ENCODE assay signal across 32 cellular contexts in genomic region chr12:79358716-79359341, GRCh38.
DNase-seq lines count a peak whose midpoint lies in the region; FAIRE-seq and TF ChIP-seq lines count a peak whose summit lies in the region.
"Had no signal": no experiment of that assay in that cellular context is flagged by ENCODE, and none has a peak within 500 bp of the region (broad histone marks: within the 10 kb centered on the region; RNA-seq: fewer than 3 reads in every experiment).

No MANE protein-coding gene starts in this region.

- no peak overlapping the region for H2AK5ac ChIP-seq in H1 (ENCODE audit: low read depth, low read length)

- no peak overlapping the region for H4K5ac ChIP-seq in H1 (ENCODE audit: insufficient read length, low read depth, low read length)

- no peak overlapping the region for H3K9ac ChIP-seq in KMS-11
- H3K9ac ChIP-seq in H1 (replicated peaks in 1 of 4; ENCODE audit: extremely low read depth in 1 of 4, low read depth in 3 of 4, low read length in 3 of 4): no peak overlapping the region
- H3K9ac ChIP-seq: SK-N-SH had no signal

- H2BK12ac ChIP-seq in H1 (ENCODE audit: low read depth, low read length): no peak overlapping the region

- H3K27me3 ChIP-seq in A673 (replicated peaks; ENCODE audit: insufficient read depth, low read depth, low read length, poor library complexity) (no peaks in the 10 kb centered on the region), KMS-11 (ENCODE audit: insufficient read depth, low read depth) (no peaks in the 10 kb centered on the region), H1 (replicated peaks in 1 of 4; ENCODE audit: control insufficient read depth in 3 of 4, extremely low read depth in 1 of 4, insufficient read depth in 3 of 4, low read length in 3 of 4) (peaks cover 0 to 1% (median 0%) of the 10 kb centered on the region in 4 experiments; a peak in 1 of 7 replicates), osteoblast (ENCODE audit: insufficient read depth, low read length) (peaks cover 5% of the 10 kb centered on the region)
- H3K27me3 ChIP-seq: gastrocnemius medialis, MG63, pancreas, right atrium auricular region, uterus had no signal

- no peaks in the 10 kb centered on the region for H3K9me3 Mint-ChIP-seq in mesothelial cell of epicardium
- H3K9me3 Mint-ChIP-seq: brain; nephron progenitor cell; stimulated activated memory B cell treated with anti-CD40 and anti-IgM and Interleukin-4, amounts not matched to agents 10 μg/mL and 1 μg/mL and 100 μg/mL, for 72 hours had no signal

- no peak overlapping the region for H2BK15ac ChIP-seq in H1 (ENCODE audit: low read length)

- no TSS peak for BruUV-seq in A673 (replicated peaks; lab: Mats Ljungman, UMichigan)

- H4K8ac ChIP-seq in H1 (ENCODE audit: extremely low read depth, insufficient read depth, low read length): no peak overlapping the region

- H3K79me2 ChIP-seq in KMS-11 (ENCODE audit: insufficient read depth, low read depth) (no peaks in the 10 kb centered on the region), H1 (ENCODE audit: control insufficient read depth in 1 of 2, insufficient read depth in 2 of 2, low read length in 2 of 2) (no peaks in the 10 kb centered on the region), osteoblast (ENCODE audit: insufficient read depth, low read length) (no peaks in the 10 kb centered on the region)

- H3K4me2 ChIP-seq in KMS-11: 0 out of 2 replicates have a peak overlapping the region, but pooled peaks have one; percentile 13
- H3K4me2 ChIP-seq in H1 (ENCODE audit: insufficient read depth in 1 of 2, low read depth in 2 of 2, low read length in 2 of 2): no peak overlapping the region
- H3K4me2 ChIP-seq in osteoblast (ENCODE audit: insufficient read depth, low read length): no peak overlapping the region
- H3K4me2 ChIP-seq: SK-N-SH had no signal

- intact Hi-C loops in A673 (cut with micrococcal nuclease; ENCODE audit: unreplicated experiment): no loop called here

- peak; percentile 57 for FAIRE-seq in H1 (lab: Jason Lieb, UNC)
- FAIRE-seq: colon, GM12891, pancreas had no signal

- TF ChIP-seq CTCF in A673 (conservative IDR thresholded peaks at IDR 0.05; ENCODE audit: low read depth, low read length) (0 out of 2 replicates have a peak, but pooled peaks have one; percentile 25), KMS-11 (conservative IDR thresholded peaks at IDR 0.05; ENCODE audit: low read depth, low read length) (peak; percentile 25; the same call in 1 of the 2 replicates), H1 (IDR thresholded peaks at IDR 0.05; ENCODE audit: control extremely low read depth in 1 of 3, insufficient read depth in 1 of 3, low read depth in 1 of 3, low read length in 3 of 3) (peak in 2 of 3 experiments; percentile 28; a peak in 3 of 4 replicates), osteoblast (IDR thresholded peaks at IDR 0.05; ENCODE audit: extremely low read depth, low read depth, low read length) (no peak), mesothelial cell of epicardium (IDR thresholded peaks at IDR 0.05; ENCODE audit: unreplicated experiment) (no peak)

- no peak overlapping the region for H2BK120ac ChIP-seq in H1 (replicated peaks; ENCODE audit: low read depth, low read length)

- no peak for TF ChIP-seq EP300 in H1 (IDR thresholded peaks at IDR 0.05; ENCODE audit: borderline replicate concordance in 1 of 2, low read depth in 2 of 2, low read length in 2 of 2)

- no peaks in the 10 kb centered on the region for H3K4me1 Mint-ChIP-seq in mesothelial cell of epicardium
- H3K4me1 Mint-ChIP-seq: nephron progenitor cell; stimulated activated memory B cell treated with anti-CD40 and anti-IgM and Interleukin-4, amounts not matched to agents 10 μg/mL and 1 μg/mL and 100 μg/mL, for 72 hours had no signal

- peaks cover 3% of the 10 kb centered on the region for H3K36me3 Mint-ChIP-seq in mesothelial cell of epicardium
- H3K36me3 Mint-ChIP-seq: stimulated activated memory B cell treated with anti-CD40 and anti-IgM and Interleukin-4, amounts not matched to agents 10 μg/mL and 1 μg/mL and 100 μg/mL, for 72 hours had no signal

- no peak for DNase-seq in A673 (ENCODE audit: low spot score)
- peak; percentile 35 for DNase-seq in RPMI7951 (ENCODE audit: low read depth)
- DNase-seq in H1 (ENCODE audit: low read depth in 1 of 2, low spot score in 2 of 2): no peak
- DNase-seq in NCI-H2196 treated with DMSO at 0.1 percent for 48 hours (lab: John Stamatoyannopoulos, UW; ENCODE audit: unreplicated experiment): no peak
- DNase-seq in osteoblast (ENCODE audit: insufficient read length, low spot score, missing footprints): no peak
- DNase-seq in NCI-H446 treated with DMSO at 0.1 percent for 48 hours (lab: John Stamatoyannopoulos, UW): no peak
- no peak for DNase-seq in mesothelial cell of epicardium (ENCODE audit: low spot score in 2 of 2, unreplicated experiment in 2 of 2)
- DNase-seq: activated CD4-positive, alpha-beta T cell treated with anti-CD3 and anti-CD28 coated beads, Interleukin-2, amount 50 U/mL, for 48 hours; activated CD4-positive, CD25-positive, alpha-beta regulatory T cell; activated CD8-positive, alpha-beta memory T cell treated with anti-CD3 and anti-CD28 coated beads, Interleukin-2, amount 50 U/mL, for 48 hours; activated effector memory CD4-positive, alpha-beta T cell treated with anti-CD3 and anti-CD28 coated beads, Interleukin-2, amount 50 U/mL, for 16 hours; COR-L47; effector memory CD8-positive, alpha-beta T cell; gastrocnemius medialis; hippocampal formation; islet precursor cell; MG63; mucosa of descending colon; NCI-H1694; NCI-H524 treated with DMSO at 0.1 percent for 48 hours; nephron progenitor cell; pancreas; SK-N-SH; stimulated activated CD4-positive, alpha-beta T cell treated with anti-CD3 and anti-CD28 coated beads, Interleukin-4, amount 100 ng/mL, for 1 hour; T1000; uterus had no signal

- H3K4me1 ChIP-seq in A673 (ENCODE audit: insufficient read depth, low read length, poor library complexity, severe bottlenecking) (no peaks in the 10 kb centered on the region), KMS-11 (ENCODE audit: low read depth, poor library complexity, severe bottlenecking) (peaks cover 12% of the 10 kb centered on the region), H1 (replicated peaks in 1 of 4; ENCODE audit: control insufficient read depth in 3 of 4, insufficient read depth in 4 of 4, low read length in 3 of 4) (peaks cover 0 to 4% (median 0%) of the 10 kb centered on the region in 4 experiments; a peak in 1 of 7 replicates), osteoblast (ENCODE audit: insufficient read depth, low read length) (no peaks in the 10 kb centered on the region)
- H3K4me1 ChIP-seq: gastrocnemius medialis, pancreas, right atrium auricular region, uterus had no signal

- peak; percentile 19 to 43; a peak in 2 of 4 replicates for TF ChIP-seq RAD21 in H1 (IDR thresholded peaks at IDR 0.05 in 1 of 2, conservative IDR thresholded peaks at IDR 0.05 in 1 of 2; ENCODE audit: low read depth in 2 of 2, low read length in 2 of 2)

- no peak for TF ChIP-seq POLR2A in H1 (IDR thresholded peaks at IDR 0.05; ENCODE audit: control extremely low read depth in 1 of 2, low read depth in 2 of 2, low read length in 2 of 2)

- H3K4me3 ChIP-seq in A673 (ENCODE audit: low read depth, low read length, poor library complexity, severe bottlenecking): no peak overlapping the region
- no peak overlapping the region for H3K4me3 ChIP-seq in KMS-11 (IDR thresholded peaks at IDR 0.05; ENCODE audit: insufficient read depth, low read depth, low read length)
- H3K4me3 ChIP-seq in H1 (ENCODE audit: extremely low read depth in 1 of 4, insufficient read depth in 2 of 4, low read depth in 3 of 4, low read length in 4 of 4): no peak overlapping the region
- no peak overlapping the region for H3K4me3 ChIP-seq in osteoblast (ENCODE audit: insufficient read depth, low read length)
- H3K4me3 ChIP-seq: gastrocnemius medialis, MG63, mucosa of descending colon, pancreas, right atrium auricular region, uterus had no signal

- H2BK5ac ChIP-seq in H1 (ENCODE audit: low read depth, low read length): no peak overlapping the region

- H3K9me3 ChIP-seq in A673 (ENCODE audit: low read depth, low read length, poor library complexity, severe bottlenecking) (no peaks in the 10 kb centered on the region), H1 (ENCODE audit: insufficient read depth in 2 of 2, low read depth in 1 of 2, low read length in 1 of 2) (no peaks in the 10 kb centered on the region), osteoblast (ENCODE audit: low read depth, low read length) (no peaks in the 10 kb centered on the region)
- H3K9me3 ChIP-seq: gastrocnemius medialis, MG63, mucosa of descending colon, pancreas, right atrium auricular region, SK-N-SH, uterus had no signal

- no peaks in the 10 kb centered on the region for H3K27me3 Mint-ChIP-seq in mesothelial cell of epicardium (ENCODE audit: low read depth)
- H3K27me3 Mint-ChIP-seq: brain; effector memory CD8-positive, alpha-beta T cell; stimulated activated memory B cell treated with anti-CD40 and anti-IgM and Interleukin-4, amounts not matched to agents 10 μg/mL and 1 μg/mL and 100 μg/mL, for 72 hours had no signal

- H3K18ac ChIP-seq in H1 (ENCODE audit: extremely low read depth, low read length): no peak overlapping the region

- H4K20me1 ChIP-seq in KMS-11 (ENCODE audit: insufficient read depth): no peaks in the 10 kb centered on the region
- no peaks in the 10 kb centered on the region for H4K20me1 ChIP-seq in H1 (replicated peaks in 1 of 2; ENCODE audit: control insufficient read depth in 1 of 2, insufficient read depth in 2 of 2, low read length in 2 of 2)
- H4K20me1 ChIP-seq in osteoblast (ENCODE audit: insufficient read depth, low read length): no peaks in the 10 kb centered on the region

- H3K27ac ChIP-seq in A673 (ENCODE audit: low read depth, low read length, poor library complexity, severe bottlenecking) (no peak overlapping the region), KMS-11 (no peak overlapping the region), H1 (ENCODE audit: low read depth, low read length) (no peak overlapping the region), osteoblast (ENCODE audit: low read depth, low read length) (no peak overlapping the region)
- H3K27ac ChIP-seq: gastrocnemius medialis, pancreas, right atrium auricular region, uterus had no signal

- no peak overlapping the region for H4K91ac ChIP-seq in H1 (replicated peaks; ENCODE audit: insufficient read length, low read length)

- H2BK20ac ChIP-seq in H1 (ENCODE audit: low read length): no peak overlapping the region

- POLR2A ChIA-PET in A673 (lab: Charles Lee; ENCODE audit: low non-redundant PET): no interaction called here
- POLR2A ChIA-PET in H1 (lab: Charles Lee; ENCODE audit: partially characterized antibody): no interaction called here

- H3K27ac Mint-ChIP-seq in mesothelial cell of epicardium: no peak overlapping the region
- H3K27ac Mint-ChIP-seq: effector memory CD8-positive, alpha-beta T cell; nephron progenitor cell; stimulated activated memory B cell treated with anti-CD40 and anti-IgM and Interleukin-4, amounts not matched to agents 10 μg/mL and 1 μg/mL and 100 μg/mL, for 72 hours had no signal

- CTCF ChIA-PET in A673 (lab: Charles Lee): no interaction called here
- CTCF ChIA-PET in H1 (lab: Charles Lee; ENCODE audit: partially characterized antibody): interaction anchor here (0.6 to 3.0 kb wide), 14 partner anchors 9 to 777 kb away, joined by 3 to 13 read pairs (median 6); no protein-coding TSS in a partner anchor

- H3K23ac ChIP-seq in H1 (ENCODE audit: insufficient read length): no peak overlapping the region

- 92% methylated on average over 5 of the region's 5 CpGs; no CpG with 5 or more reads in 1 of the 2 experiments for WGBS in H1 (ENCODE audit: extremely low coverage in 1 of 2, insufficient coverage in 1 of 2, insufficient read length in 1 of 2, insufficient replicate concordance in 2 of 2, low coverage in 1 of 2, low lambda C conversion rate in 2 of 2, missing lambda C conversion rate in 1 of 2), 2 experiments

- no peaks in the 10 kb centered on the region for H3K23me2 ChIP-seq in H1 (ENCODE audit: low read depth, low read length)

- H3K4ac ChIP-seq in H1 (replicated peaks; ENCODE audit: insufficient read length, low read depth, low read length): no peak overlapping the region

- H2AFZ ChIP-seq in KMS-11 (ENCODE audit: low read depth) (no peak overlapping the region), H1 (ENCODE audit: low read length) (no peak overlapping the region), osteoblast (ENCODE audit: low read length) (no peak overlapping the region)

- H3K4me3 Mint-ChIP-seq in mesothelial cell of epicardium: no peak overlapping the region
- H3K4me3 Mint-ChIP-seq: effector memory CD8-positive, alpha-beta T cell; nephron progenitor cell; stimulated activated memory B cell treated with anti-CD40 and anti-IgM and Interleukin-4, amounts not matched to agents 10 μg/mL and 1 μg/mL and 100 μg/mL, for 72 hours had no signal

- no peaks in the 10 kb centered on the region for H3K79me1 ChIP-seq in H1 (ENCODE audit: low read depth, low read length)

- H3K56ac ChIP-seq in H1 (replicated peaks; ENCODE audit: insufficient read length, low read depth, low read length): no peak overlapping the region

- peaks cover 10% of the 10 kb centered on the region for H3K36me3 ChIP-seq in A673 (ENCODE audit: insufficient read depth, low read length, poor library complexity, severe bottlenecking)
- no peaks in the 10 kb centered on the region for H3K36me3 ChIP-seq in KMS-11 (ENCODE audit: insufficient read depth)
- no peaks in the 10 kb centered on the region; a peak in 1 of 8 replicates for H3K36me3 ChIP-seq in H1 (ENCODE audit: control insufficient read depth in 2 of 4, insufficient read depth in 4 of 4, low read length in 3 of 4)
- no peaks in the 10 kb centered on the region for H3K36me3 ChIP-seq in osteoblast (ENCODE audit: insufficient read depth, low read length)
- H3K36me3 ChIP-seq: gastrocnemius medialis, MG63, pancreas, right atrium auricular region, uterus had no signal

- no peak overlapping the region for H3K14ac ChIP-seq in H1 (ENCODE audit: insufficient read length)

Comparison
In these comparisons a context has a peak if more than half of its experiments do, and no peak if none do; other contexts are left out.
1. CTCF ChIP-seq: peak in A673 (single experiment), KMS-11 (single experiment) and H1 (2 of 3); none in osteoblast (single experiment) and mesothelial cell of epicardium (single experiment).